ENCODE assay signal across 8 cellular contexts in the genomic region with DNA sequence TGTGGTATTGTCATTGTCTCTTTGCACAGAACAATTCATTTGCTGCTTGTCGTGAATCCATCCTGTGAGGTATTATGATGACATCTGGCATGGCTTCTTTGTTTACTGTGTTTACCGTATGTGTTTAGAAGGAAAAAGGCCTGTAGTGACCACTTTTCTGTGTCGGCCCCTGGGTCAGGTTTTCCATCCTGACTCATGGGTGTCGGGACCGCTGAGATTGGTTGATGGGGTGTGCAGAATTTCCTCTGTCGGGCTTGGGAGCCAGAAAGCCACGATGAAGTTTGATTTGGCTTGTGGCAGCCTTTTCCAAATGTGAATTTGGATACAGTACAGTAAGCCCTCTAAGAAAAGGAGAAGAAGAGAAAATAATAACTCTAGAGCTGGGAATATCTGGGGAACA.
DNase-seq lines count a peak whose midpoint lies in the region; ATAC-seq and TF ChIP-seq lines count a peak whose summit lies in the region.

No MANE protein-coding gene starts in this region.

- WGBS in prostate gland = 14% methylated on average over 7 of the region's 7 CpGs

- POLR2A ChIA-PET in A673 (lab: Charles Lee; ENCODE audit: low non-redundant PET) = no interaction called here

- no TSS peak for BruUV-seq in A673 (replicated peaks; lab: Mats Ljungman, UMichigan)

- TF ChIP-seq POLR2A in prostate gland (IDR thresholded peaks at IDR 0.05) = no peak

- DNase-seq in EL (peak; percentile 74), SW480 (ENCODE audit: low spot score) (peak; percentile 17), foreskin keratinocyte (no peak), prostate gland (ENCODE audit: low spot score) (no peak), NCI-H187 (lab: John Stamatoyannopoulos, UW) (no peak), A673 (ENCODE audit: low spot score) (no peak), head of caudate nucleus (no peak)

- intact Hi-C loops in prostate gland (cut with DNase I) = no loop called here
- intact Hi-C loops in A673 (cut with micrococcal nuclease; ENCODE audit: unreplicated experiment) = no loop called here
- intact Hi-C loops in head of caudate nucleus (cut with DNase I) = no loop called here

- H3K27ac ChIP-seq in foreskin keratinocyte (peak overlapping the region; percentile 49), prostate gland (peak overlapping the region; percentile 77 to 81), A673 (ENCODE audit: low read depth, low read length, poor library complexity, severe bottlenecking) (no peak overlapping the region)

- H3K36me3 ChIP-seq in prostate gland (no peaks in the 10 kb centered on the region), A673 (ENCODE audit: insufficient read depth, low read length, poor library complexity, severe bottlenecking) (no peaks in the 10 kb centered on the region)

- peaks cover 53% of the 10 kb centered on the region for H3K4me1 ChIP-seq in foreskin keratinocyte
- H3K4me1 ChIP-seq in prostate gland (replicated peaks) = peaks cover 15% of the 10 kb centered on the region
- H3K4me1 ChIP-seq in A673 (ENCODE audit: insufficient read depth, low read length, poor library complexity, severe bottlenecking) = peaks cover 47% of the 10 kb centered on the region

- TF ChIP-seq CTCF in foreskin keratinocyte (conservative IDR thresholded peaks at IDR 0.05) (no peak), prostate gland (IDR thresholded peaks at IDR 0.05) (no peak), A673 (conservative IDR thresholded peaks at IDR 0.05; ENCODE audit: low read depth, low read length) (no peak)

- ATAC-seq in foreskin keratinocyte (no peak), GM21515 (IDR thresholded peaks at IDR 0.05; ENCODE audit: unreplicated experiment) (no peak)

- H3K9me3 ChIP-seq in prostate gland (no peaks in the 10 kb centered on the region), A673 (ENCODE audit: low read depth, low read length, poor library complexity, severe bottlenecking) (no peaks in the 10 kb centered on the region)

- CTCF ChIA-PET in A673 (lab: Charles Lee) = no interaction called here

- H3K4me3 ChIP-seq in prostate gland (no peak overlapping the region), A673 (ENCODE audit: low read depth, low read length, poor library complexity, severe bottlenecking) (no peak overlapping the region)

- H3K27me3 ChIP-seq in foreskin keratinocyte = no peaks in the 10 kb centered on the region
- H3K27me3 ChIP-seq in prostate gland (replicated peaks; ENCODE audit: insufficient read depth) = no peaks in the 10 kb centered on the region
- no peaks in the 10 kb centered on the region for H3K27me3 ChIP-seq in A673 (replicated peaks; ENCODE audit: insufficient read depth, low read depth, low read length, poor library complexity)

Comparison
In these comparisons a context has a peak if more than half of its experiments do, and no peak if none do; other contexts are left out.
1. DNase-seq: peak in EL (single experiment) and SW480 (single experiment); none in foreskin keratinocyte (0 of 2), prostate gland (single experiment), NCI-H187 (0 of 2), A673 (single experiment) and head of caudate nucleus (0 of 42).